13 cellular contexts compared by ENCODE assay signal in genomic region chr5:41908374-41909079, GRCh38. TPM values are rescaled to one million over a fixed set of nuclear protein-coding genes. Genes with fewer than 3 reads are reported as not detected.
DNase-seq lines count a peak whose midpoint lies in the region; ATAC-seq and TF ChIP-seq lines count a peak whose summit lies in the region.
"Had no signal": no experiment of that assay in that cellular context is flagged by ENCODE, and none has a peak within 500 bp of the region (broad histone marks: within the 10 kb centered on the region; RNA-seq: fewer than 3 reads in every experiment).

No MANE protein-coding gene starts in this region.

- no peak overlapping the region for H3K4me3 ChIP-seq in breast epithelium
- no peak overlapping the region for H3K4me3 ChIP-seq in fibroblast of villous mesenchyme (ENCODE audit: low read depth, low read length)
- H3K4me3 ChIP-seq in stomach smooth muscle (ENCODE audit: low read length in 2 of 2), result peak overlapping the region in 1 of 2 donors; percentile 43
- H3K4me3 ChIP-seq: Peyer's patch, upper lobe of right lung had no signal

- TF ChIP-seq CTCF in MCF 10A (IDR thresholded peaks at IDR 0.05; ENCODE audit: unreplicated experiment) (no peak), breast epithelium (IDR thresholded peaks at IDR 0.05) (no peak), fibroblast of villous mesenchyme (IDR thresholded peaks at IDR 0.05; ENCODE audit: insufficient read depth, low read depth, low read length) (no peak)

- ATAC-seq in GM19351 (IDR thresholded peaks at IDR 0.05; ENCODE audit: unreplicated experiment) (no peak), GM21717 (IDR thresholded peaks at IDR 0.05; ENCODE audit: unreplicated experiment) (no peak)
- ATAC-seq: upper lobe of right lung had no signal

- no peaks in the 10 kb centered on the region for H3K27me3 Mint-ChIP-seq in MCF 10A (ENCODE audit: insufficient read depth, unreplicated experiment)
- peaks cover 2% of the 10 kb centered on the region for H3K27me3 Mint-ChIP-seq in activated CD4-positive, alpha-beta memory T cell treated with anti-CD3 and anti-CD28 coated beads, Interleukin-2, amount 10 ng/mL, durations not matched to agents 7 days and 5 days
- H3K27me3 Mint-ChIP-seq: CD4-positive, alpha-beta T cell had no signal

- TF ChIP-seq POLR2A in breast epithelium (IDR thresholded peaks at IDR 0.05), result no peak

- H3K4me1 Mint-ChIP-seq in MCF 10A (ENCODE audit: insufficient read depth, unreplicated experiment), result peaks cover 26% of the 10 kb centered on the region
- H3K4me1 Mint-ChIP-seq in activated CD4-positive, alpha-beta memory T cell treated with anti-CD3 and anti-CD28 coated beads, Interleukin-2, amount 10 ng/mL, durations not matched to agents 7 days and 5 days, result peaks cover 51% of the 10 kb centered on the region

- peaks cover 74% of the 10 kb centered on the region for H3K36me3 Mint-ChIP-seq in MCF 10A (ENCODE audit: insufficient read depth, unreplicated experiment)
- H3K36me3 Mint-ChIP-seq in activated CD4-positive, alpha-beta memory T cell treated with anti-CD3 and anti-CD28 coated beads, Interleukin-2, amount 10 ng/mL, durations not matched to agents 7 days and 5 days (ENCODE audit: low read depth), result peaks cover 78% of the 10 kb centered on the region

- H3K9me3 ChIP-seq in breast epithelium, result no peaks in the 10 kb centered on the region
- no peaks in the 10 kb centered on the region for H3K9me3 ChIP-seq in stomach smooth muscle (ENCODE audit: control insufficient read depth in 2 of 2, low read length in 2 of 2)
- H3K9me3 ChIP-seq: Peyer's patch, upper lobe of right lung had no signal

- H3K4me1 ChIP-seq in breast epithelium, result peaks cover 0 to 7% of the 10 kb centered on the region in 2 donors
- H3K4me1 ChIP-seq in stomach smooth muscle (ENCODE audit: control insufficient read depth, insufficient read depth, low read length), result no peaks in the 10 kb centered on the region

- peak overlapping the region; percentile 2 to 81 for H3K9ac ChIP-seq in stomach smooth muscle (ENCODE audit: low read length in 2 of 2)

- POLR2A ChIA-PET in MCF 10A (lab: Yijun Ruan, JAX), result interaction anchor here (1.3 kb wide), 2 partner anchors 39 to 52 kb away, joined by 3 read pairs; no protein-coding TSS in a partner anchor
- POLR2A ChIA-PET in activated CD4-positive, alpha-beta memory T cell treated with anti-CD3 and anti-CD28 coated beads, Interleukin-2, amount 10 ng/mL, durations not matched to agents 7 days and 5 days (lab: Charles Lee), result interaction anchor here (2.1 kb wide), 1 partner anchor 16 kb away, joined by 6 read pairs; the partner anchor contains the start of gene FBXO4

- DNase-seq in MCF 10A (ENCODE audit: unreplicated experiment) (peak; percentile 1), breast epithelium (ENCODE audit: low spot score in 2 of 2) (no peak), fibroblast of villous mesenchyme (ENCODE audit: low read depth) (peak; percentile 31), CD1c-positive myeloid dendritic cell (ENCODE audit: extremely low spot score) (no peak)
- no peak for DNase-seq in activated CD4-positive, alpha-beta memory T cell treated with anti-CD3 and anti-CD28 coated beads, Interleukin-2, amount 10 ng/mL, durations not matched to agents 7 days and 5 days
- DNase-seq: activated gamma-delta T cell treated with Interleukin-2 at 50 U/mL for 16 hours; CD4-positive, alpha-beta T cell; Peyer's patch; upper lobe of right lung had no signal

- CTCF ChIA-PET in MCF 10A (lab: Yijun Ruan, JAX), result no interaction called here
- CTCF ChIA-PET in activated CD4-positive, alpha-beta memory T cell treated with anti-CD3 and anti-CD28 coated beads, Interleukin-2, amount 10 ng/mL, durations not matched to agents 7 days and 5 days (lab: Charles Lee), result no interaction called here

- no peaks in the 10 kb centered on the region for H3K27me3 ChIP-seq in breast epithelium
- no peaks in the 10 kb centered on the region for H3K27me3 ChIP-seq in stomach smooth muscle (ENCODE audit: control insufficient read depth in 1 of 2, insufficient read depth in 2 of 2, low read length in 2 of 2)
- H3K27me3 ChIP-seq: Peyer's patch, upper lobe of right lung had no signal

- H3K36me3 ChIP-seq in breast epithelium (no peaks in the 10 kb centered on the region), stomach smooth muscle (ENCODE audit: control insufficient read depth in 2 of 2, insufficient read depth in 2 of 2, low read length in 2 of 2) (peaks cover 15 to 19% of the 10 kb centered on the region in 2 donors)

- no peak overlapping the region for H3K4me3 Mint-ChIP-seq in MCF 10A (ENCODE audit: unreplicated experiment)
- no peak overlapping the region for H3K4me3 Mint-ChIP-seq in activated CD4-positive, alpha-beta memory T cell treated with anti-CD3 and anti-CD28 coated beads, Interleukin-2, amount 10 ng/mL, durations not matched to agents 7 days and 5 days
- H3K4me3 Mint-ChIP-seq: CD4-positive, alpha-beta T cell had no signal

- H3K27ac ChIP-seq in breast epithelium, result no peak overlapping the region
- peak overlapping the region; percentile 69 for H3K27ac ChIP-seq in stomach smooth muscle (ENCODE audit: low read length)
- H3K27ac ChIP-seq: upper lobe of right lung, VCaP had no signal

- intact Hi-C loops in MCF 10A (cut with micrococcal nuclease) (loop anchor here (5.0 kb wide), 1 partner anchor 51 kb away; no protein-coding TSS in a partner anchor), breast epithelium (cut with DNase I; ENCODE audit: low total_unique reads) (no loop called here)

- no peak overlapping the region for H3K27ac Mint-ChIP-seq in MCF 10A (ENCODE audit: low read depth, unreplicated experiment)
- H3K27ac Mint-ChIP-seq in activated CD4-positive, alpha-beta memory T cell treated with anti-CD3 and anti-CD28 coated beads, Interleukin-2, amount 10 ng/mL, durations not matched to agents 7 days and 5 days, result peak overlapping the region; percentile 21
- H3K27ac Mint-ChIP-seq: CD4-positive, alpha-beta T cell had no signal

- H3K9me3 Mint-ChIP-seq in MCF 10A (ENCODE audit: unreplicated experiment), result no peaks in the 10 kb centered on the region
- no peaks in the 10 kb centered on the region for H3K9me3 Mint-ChIP-seq in activated CD4-positive, alpha-beta memory T cell treated with anti-CD3 and anti-CD28 coated beads, Interleukin-2, amount 10 ng/mL, durations not matched to agents 7 days and 5 days
- H3K9me3 Mint-ChIP-seq: CD4-positive, alpha-beta T cell had no signal

- BruUV-seq in MCF 10A (replicated peaks; lab: Mats Ljungman, UMichigan), result no TSS peak

RNA-seq across cellular contexts. Expression of gene RIMOC1, which starts 4.4 kb away (rescaled TPM):
- total RNA-seq in MCF 10A (2022) (40.4 and 45.4 TPM in 2 replicates), breast epithelium (10 to 100 TPM; 16.4 to 23.0 (median 21.7) TPM), fibroblast of villous mesenchyme (18.4 and 27.6 TPM in 2 replicates)
- total RNA-seq in activated CD4-positive, alpha-beta memory T cell treated with anti-CD3 and anti-CD28 coated beads, Interleukin-2, amount 10 ng/mL, durations not matched to agents 7 days and 5 days, result 10 to 100 TPM; 28.5 to 29.0 TPM

RNA-seq across cellular contexts. Expression of gene FBXO4, which starts 16.6 kb away (rescaled TPM):
- total RNA-seq in MCF 10A (2022) (18.4 and 20.2 TPM in 2 replicates), breast epithelium (10 to 100 TPM; 13.6 to 34.7 (median 16.7) TPM), fibroblast of villous mesenchyme (11.2 and 14.5 TPM in 2 replicates)
- 10 to 100 TPM; 13.3 to 13.6 TPM for total RNA-seq in activated CD4-positive, alpha-beta memory T cell treated with anti-CD3 and anti-CD28 coated beads, Interleukin-2, amount 10 ng/mL, durations not matched to agents 7 days and 5 days

RNA-seq across cellular contexts. Expression of gene OXCT1, which starts 38.3 kb away (rescaled TPM):
- total RNA-seq in MCF 10A (2022) (47.1 and 48.6 TPM in 2 replicates), breast epithelium (10 to 100 TPM; 19.3 to 49.4 (median 21.8) TPM), fibroblast of villous mesenchyme (19.6 and 23.3 TPM in 2 replicates)
- total RNA-seq in activated CD4-positive, alpha-beta memory T cell treated with anti-CD3 and anti-CD28 coated beads, Interleukin-2, amount 10 ng/mL, durations not matched to agents 7 days and 5 days, result 10 to 100 TPM; 63.8 to 64.2 TPM

Comparison
In these comparisons a context has a peak if more than half of its experiments do, and no peak if none do; other contexts are left out.
1. DNase-seq: peak in MCF 10A (single experiment) and fibroblast of villous mesenchyme (single experiment); none in breast epithelium (0 of 2), activated CD4-positive, alpha-beta memory T cell treated with anti-CD3 and anti-CD28 coated beads, Interleukin-2, amount 10 ng/mL, durations not matched to agents 7 days and 5 days (single experiment) and CD1c-positive myeloid dendritic cell (single experiment).